Comparison of ENCODE assay signal across 8 cellular contexts in genomic region chr15:51737538-51738305, GRCh38. TPM values are rescaled to one million over a fixed set of nuclear protein-coding genes. Genes with fewer than 3 reads are reported as not detected.
A peak's percentile ranks its signal among the peaks of the same experiment; 100 is the strongest.
DNase-seq lines count a peak whose midpoint lies in the region; ATAC-seq, FAIRE-seq and TF ChIP-seq lines count a peak whose summit lies in the region.

A gene with protein sequence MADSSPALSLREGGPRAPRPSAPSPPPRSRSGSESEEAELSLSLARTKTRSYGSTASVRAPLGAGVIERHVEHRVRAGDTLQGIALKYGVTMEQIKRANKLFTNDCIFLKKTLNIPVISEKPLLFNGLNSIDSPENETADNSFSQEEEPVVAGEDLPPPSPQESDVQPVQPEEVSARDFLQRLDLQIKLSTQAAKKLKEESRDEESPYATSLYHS (minus strand): TSS chr15:51737655. CDS start chr15:51737622, 33 bp downstream.

- intact Hi-C loops in endothelial cell of umbilical vein (cut with micrococcal nuclease): loop anchor here (1.0 to 5.0 kb wide), 2 partner anchors 16 to 40 kb away; no protein-coding TSS in a partner anchor

- H3K9me3 ChIP-seq in endothelial cell of umbilical vein (replicated peaks; ENCODE audit: control insufficient read depth, insufficient read depth, low read length): no peaks in the 10 kb centered on the region
- no peaks in the 10 kb centered on the region for H3K9me3 ChIP-seq in mononuclear cell (ENCODE audit: low read depth, low read length)

- no peaks in the 10 kb centered on the region for H3K79me2 ChIP-seq in endothelial cell of umbilical vein (ENCODE audit: control insufficient read depth, insufficient read depth, low read length)

- CTCF ChIA-PET in endothelial cell of umbilical vein (lab: Charles Lee): interaction anchor here (0.7 to 3.2 kb wide), 7 partner anchors 9 to 201 kb away, joined by 3 to 34 read pairs (median 4); partner anchors contain the start of gene SCG3

- DNase-seq in NCI-H2107 treated with DMSO at 0.1 percent for 48 hours (lab: John Stamatoyannopoulos, UW; ENCODE audit: unreplicated experiment) (peak; percentile 16), NCI-H2107 (lab: John Stamatoyannopoulos, UW) (no peak), NCI-H748 treated with DMSO at 0.1 percent for 48 hours (lab: John Stamatoyannopoulos, UW) (peak; percentile 30), endothelial cell of umbilical vein (ENCODE audit: low read depth, low spot score) (peak; percentile 71)
- DNase-seq in activated CD8-positive, alpha-beta memory T cell treated with anti-CD3 and anti-CD28 coated beads, Interleukin-2, amount 50 U/mL, for 48 hours: peak; percentile 83
- peak; percentile 40 to 58 for DNase-seq in stimulated activated CD8-positive, alpha-beta memory T cell treated with anti-CD3 and anti-CD28 coated beads, Interleukin-4, amount 100 ng/mL, for 4 hours (ENCODE audit: low read depth in 2 of 2, low spot score in 1 of 2)

- H3K4me2 ChIP-seq in endothelial cell of umbilical vein (ENCODE audit: insufficient read depth, low read length): peak within 1 kb of the TSS; percentile 85

- H3K36me3 ChIP-seq in endothelial cell of umbilical vein (ENCODE audit: control insufficient read depth in 2 of 2, extremely low read depth in 1 of 2, insufficient read depth in 2 of 2, low read length in 2 of 2): no peaks in the 10 kb centered on the region

- H2AFZ ChIP-seq in endothelial cell of umbilical vein (ENCODE audit: low read depth, low read length): peak within 1 kb of the TSS; percentile 95

- peak; percentile 43 for FAIRE-seq in endothelial cell of umbilical vein (lab: Jason Lieb, UNC)

- H3K4me3 ChIP-seq in endothelial cell of umbilical vein (replicated peaks in 1 of 3; ENCODE audit: insufficient read depth in 1 of 3, low read depth in 1 of 3, low read length in 3 of 3) (peak within 1 kb of the TSS; percentile 40 to 59 (median 52)), mononuclear cell (ENCODE audit: low read length) (peak within 1 kb of the TSS; percentile 70)

- no peak within 1 kb of the TSS for H3K27ac ChIP-seq in endothelial cell of umbilical vein (ENCODE audit: insufficient read depth, low read depth, low read length)

- H3K9me1 ChIP-seq in endothelial cell of umbilical vein (replicated peaks; ENCODE audit: control insufficient read depth, extremely low read depth, insufficient read depth, low read length): no peaks in the 10 kb centered on the region

- H3K27me3 ChIP-seq in endothelial cell of umbilical vein (ENCODE audit: control insufficient read depth in 2 of 2, insufficient read depth in 2 of 2, low read length in 2 of 2) (peaks cover 0 to 2% of the 10 kb centered on the region in 2 experiments), mononuclear cell (ENCODE audit: insufficient read depth, low read length) (no peaks in the 10 kb centered on the region)

- no peaks in the 10 kb centered on the region for H4K20me1 ChIP-seq in endothelial cell of umbilical vein (replicated peaks; ENCODE audit: control insufficient read depth, extremely low read depth, insufficient read depth, low read length)

- TF ChIP-seq POLR2A in endothelial cell of umbilical vein (IDR thresholded peaks at IDR 0.05; ENCODE audit: low read depth, low read length): no peak

- peak within 1 kb of the TSS; percentile 44 for H3K9ac ChIP-seq in endothelial cell of umbilical vein (replicated peaks; ENCODE audit: extremely low read depth, insufficient read depth, low read length)

- BruUV-seq in endothelial cell of umbilical vein (replicated peaks; lab: Mats Ljungman, UMichigan): no TSS peak

- ATAC-seq in HG02870 (IDR thresholded peaks at IDR 0.05; ENCODE audit: unreplicated experiment): peak; percentile 35

- POLR2A ChIA-PET in endothelial cell of umbilical vein (lab: Charles Lee): interaction anchor here (0.6 to 0.7 kb wide), 2 partner anchors 12 to 303 kb away, joined by 4 read pairs; no protein-coding TSS in a partner anchor

- no peak for TF ChIP-seq CTCF in endothelial cell of umbilical vein (IDR thresholded peaks at IDR 0.05; ENCODE audit: extremely low read depth in 1 of 2, insufficient read depth in 1 of 2, low read depth in 1 of 2, low read length in 2 of 2)

- H3K4me1 ChIP-seq in endothelial cell of umbilical vein (ENCODE audit: control insufficient read depth, extremely low read depth, insufficient read depth, low read length) (peaks cover 3% of the 10 kb centered on the region), mononuclear cell (ENCODE audit: insufficient read depth, low read length) (peaks cover 51% of the 10 kb centered on the region)

- dilution Hi-C loops in endothelial cell of umbilical vein (cut with MboI; ENCODE audit: extremely low pct_ligation_motif_present, low sequenced_read_pairs): no loop called here

TF ChIP-seq in endothelial cell of umbilical vein, 7 proteins besides CTCF, POLR2A, EP300 and RAD21:
- TF ChIP-seq EZH2 (IDR thresholded peaks at IDR 0.05; ENCODE audit: borderline replicate concordance, low read depth, low read length, severe bottlenecking): no peak
- TF ChIP-seq, protein P1, sequence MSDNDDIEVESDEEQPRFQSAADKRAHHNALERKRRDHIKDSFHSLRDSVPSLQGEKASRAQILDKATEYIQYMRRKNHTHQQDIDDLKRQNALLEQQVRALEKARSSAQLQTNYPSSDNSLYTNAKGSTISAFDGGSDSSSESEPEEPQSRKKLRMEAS (IDR thresholded peaks at IDR 0.05; ENCODE audit: insufficient read depth, insufficient read length): no peak
- TF ChIP-seq FOS (IDR thresholded peaks at IDR 0.05; ENCODE audit: borderline replicate concordance, insufficient read depth, low read length): no peak
- no peak for TF ChIP-seq MYC (IDR thresholded peaks at IDR 0.05; ENCODE audit: low read depth, low read length)
- TF ChIP-seq POLR2AphosphoS5 (IDR thresholded peaks at IDR 0.05; ENCODE audit: insufficient read depth, low read depth, low read length): peak; percentile 35
- TF ChIP-seq GATA2 (IDR thresholded peaks at IDR 0.05; ENCODE audit: insufficient read depth, insufficient read length, low read depth, low read length): no peak

RNA-seq across cellular contexts. Expression of the gene that starts here (rescaled TPM):
- total RNA-seq in endothelial cell of umbilical vein: 8.0 and 8.2 TPM in 2 replicates
- 4.3 and 6.2 TPM in 2 replicates for polyA plus RNA-seq in endothelial cell of umbilical vein
- 8.7 and 9.0 TPM in 2 replicates for polyA plus RNA-seq in endothelial cell of umbilical vein (2011; cell fraction: cytosol; rRNA removed)
- 3.7 and 3.8 TPM in 2 replicates for polyA plus RNA-seq in endothelial cell of umbilical vein (2011; cell fraction: nucleus; rRNA removed)
- polyA plus RNA-seq in endothelial cell of umbilical vein (2012): 5.3 and 7.8 TPM in 2 replicates
- 1.0 and 1.2 TPM in 2 replicates for polyA minus RNA-seq in endothelial cell of umbilical vein
- 5.6 TPM for polyA minus RNA-seq in endothelial cell of umbilical vein (2011; cell fraction: cytosol; rRNA and poly(A)+ RNA removed)
- 1.3 and 1.5 TPM in 2 replicates for polyA minus RNA-seq in endothelial cell of umbilical vein (2011; cell fraction: nucleus; rRNA and poly(A)+ RNA removed)
- total RNA-seq in mononuclear cell: 18.1 TPM
